8 cellular contexts compared by ENCODE assay signal in the genomic region with DNA sequence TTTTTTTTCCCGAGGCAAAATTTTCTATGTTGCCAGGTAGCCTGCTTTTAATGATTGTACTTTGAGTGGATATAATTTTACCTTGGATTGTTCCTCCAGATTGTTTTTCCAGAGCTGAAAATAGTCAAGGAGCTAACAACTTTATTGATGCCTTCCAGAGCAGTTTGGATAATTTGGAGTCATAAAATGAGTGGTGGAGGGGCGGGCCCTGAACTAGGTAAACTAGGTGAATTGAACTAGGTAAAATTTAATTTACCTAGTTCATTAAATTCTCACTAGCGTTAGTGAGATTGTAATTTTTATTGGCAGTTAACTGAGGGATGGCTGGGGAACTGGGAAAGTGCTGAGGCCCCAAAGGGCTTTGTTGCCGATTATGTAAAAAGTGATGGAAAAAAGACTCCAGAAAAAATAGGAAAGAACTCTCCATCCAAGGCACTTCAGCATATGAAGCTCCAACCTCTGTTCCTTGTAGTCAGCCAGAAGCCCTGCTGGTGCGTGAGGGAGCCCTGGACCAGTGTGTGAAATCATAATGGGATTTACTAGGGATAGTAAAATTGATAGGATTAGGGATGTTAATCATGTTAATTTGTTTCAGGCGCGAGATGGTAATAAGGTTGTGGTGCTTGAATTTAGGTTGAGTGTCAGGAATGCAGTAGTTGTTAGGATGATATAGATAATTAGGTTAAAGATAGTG. TPM values are rescaled to one million over a fixed set of nuclear protein-coding genes. Genes with fewer than 3 reads are reported as not detected.
DNase-seq lines count a peak whose midpoint lies in the region; ATAC-seq and TF ChIP-seq lines count a peak whose summit lies in the region.

No MANE protein-coding gene starts in this region.

- H3K27me3 ChIP-seq in SU-DHL-6 (ENCODE audit: low read length) = no peaks in the 10 kb centered on the region

- peak overlapping the region; percentile 71 for H3K4me2 ChIP-seq in SU-DHL-6 (ENCODE audit: low read depth, low read length, poor library complexity, severe bottlenecking)

- no peaks in the 10 kb centered on the region for H3K9me3 Mint-ChIP-seq in activated CD4-positive, alpha-beta T cell treated with anti-CD3 and anti-CD28 coated beads, Interleukin-2, amount 10 ng/mL, durations not matched to agents 24 days and 14 days
- no peaks in the 10 kb centered on the region for H3K9me3 Mint-ChIP-seq in stimulated activated effector memory CD8-positive, alpha-beta T cell treated with anti-CD3 and anti-CD28 coated beads, Interleukin-12 subunit alpha, Interleukin-12 subunit beta, amount 100 ng/mL, for 72 hours

- intact Hi-C loops in activated CD4-positive, alpha-beta T cell treated with anti-CD3 and anti-CD28 coated beads, Interleukin-2, amount 10 ng/mL, durations not matched to agents 24 days and 14 days (cut with micrococcal nuclease) = loop anchor here (10.0 kb wide), 1 partner anchor 262 kb away; a partner anchor contains a TSS

- TF ChIP-seq CTCF in SU-DHL-6 (IDR thresholded peaks at IDR 0.05; ENCODE audit: insufficient read depth, low read length, poor library complexity, severe bottlenecking) (no peak), fibroblast of the aortic adventitia (IDR thresholded peaks at IDR 0.05; ENCODE audit: insufficient read depth, low read length) (no peak)

- no peaks in the 10 kb centered on the region for H3K9me2 ChIP-seq in SU-DHL-6 (replicated peaks; ENCODE audit: insufficient read depth, low read length)

- H3K4me1 Mint-ChIP-seq in activated CD4-positive, alpha-beta T cell treated with anti-CD3 and anti-CD28 coated beads, Interleukin-2, amount 10 ng/mL, durations not matched to agents 24 days and 14 days = peaks cover 42% of the 10 kb centered on the region
- H3K4me1 Mint-ChIP-seq in stimulated activated effector memory CD8-positive, alpha-beta T cell treated with anti-CD3 and anti-CD28 coated beads, Interleukin-12 subunit alpha, Interleukin-12 subunit beta, amount 100 ng/mL, for 72 hours = peaks cover 42% of the 10 kb centered on the region

- H3K27me3 Mint-ChIP-seq in activated CD4-positive, alpha-beta T cell treated with anti-CD3 and anti-CD28 coated beads, Interleukin-2, amount 10 ng/mL, durations not matched to agents 24 days and 14 days = no peaks in the 10 kb centered on the region

- H3K27ac ChIP-seq in SU-DHL-6 (ENCODE audit: low read depth, low read length) = no peak overlapping the region

- no peaks in the 10 kb centered on the region for H3F3A ChIP-seq in SU-DHL-6 (ENCODE audit: insufficient read depth)

- H3K9me3 ChIP-seq in SU-DHL-6 (ENCODE audit: insufficient read depth, low read length) = no peaks in the 10 kb centered on the region

- peak overlapping the region; percentile 77 for H3K9ac ChIP-seq in SU-DHL-6 (ENCODE audit: low read length)

- H3K36me3 ChIP-seq in SU-DHL-6 (ENCODE audit: low read length) = no peaks in the 10 kb centered on the region

- DNase-seq in activated CD4-positive, alpha-beta T cell treated with anti-CD3 and anti-CD28 coated beads, Interleukin-2, amount 10 ng/mL, durations not matched to agents 24 days and 14 days = no peak
- DNase-seq in activated CD4-positive, alpha-beta T cell treated with anti-CD3 and anti-CD28 coated beads for 48 hours = no peak
- DNase-seq in fibroblast of the aortic adventitia (ENCODE audit: low read depth) (no peak), SK-N-DZ (ENCODE audit: low spot score) (no peak), Kasumi-1 (lab: John Stamatoyannopoulos, UW) (no peak), NCI-H146 (lab: John Stamatoyannopoulos, UW) (no peak)
- DNase-seq in stimulated activated effector memory CD8-positive, alpha-beta T cell treated with anti-CD3 and anti-CD28 coated beads, Interleukin-12 subunit alpha, Interleukin-12 subunit beta, amount 100 ng/mL, for 72 hours (ENCODE audit: low spot score in 2 of 2) = no peak

- H2AFZ ChIP-seq in SU-DHL-6 (ENCODE audit: low read depth, low read length, severe bottlenecking) = no peak overlapping the region

- H3K36me3 Mint-ChIP-seq in activated CD4-positive, alpha-beta T cell treated with anti-CD3 and anti-CD28 coated beads, Interleukin-2, amount 10 ng/mL, durations not matched to agents 24 days and 14 days (ENCODE audit: low read depth) = peaks cover 22% of the 10 kb centered on the region
- peaks cover 30% of the 10 kb centered on the region for H3K36me3 Mint-ChIP-seq in stimulated activated effector memory CD8-positive, alpha-beta T cell treated with anti-CD3 and anti-CD28 coated beads, Interleukin-12 subunit alpha, Interleukin-12 subunit beta, amount 100 ng/mL, for 72 hours

- ATAC-seq in stimulated activated effector memory CD8-positive, alpha-beta T cell treated with anti-CD3 and anti-CD28 coated beads, Interleukin-12 subunit alpha, Interleukin-12 subunit beta, amount 100 ng/mL, for 72 hours = no peak

- no peak overlapping the region for H3K27ac Mint-ChIP-seq in activated CD4-positive, alpha-beta T cell treated with anti-CD3 and anti-CD28 coated beads, Interleukin-2, amount 10 ng/mL, durations not matched to agents 24 days and 14 days
- peak overlapping the region; percentile 89 for H3K27ac Mint-ChIP-seq in stimulated activated effector memory CD8-positive, alpha-beta T cell treated with anti-CD3 and anti-CD28 coated beads, Interleukin-12 subunit alpha, Interleukin-12 subunit beta, amount 100 ng/mL, for 72 hours

- H3K4me3 ChIP-seq in SU-DHL-6 (ENCODE audit: insufficient read depth, low read length, poor library complexity, severe bottlenecking) (peak overlapping the region; percentile 74), fibroblast of the aortic adventitia (ENCODE audit: low read depth, low read length) (peak overlapping the region; percentile 86)

- peaks cover 49% of the 10 kb centered on the region for H3K79me2 ChIP-seq in SU-DHL-6 (ENCODE audit: insufficient read depth, low read length)

- H4K20me1 ChIP-seq in SU-DHL-6 (ENCODE audit: low read depth, low read length) = no peaks in the 10 kb centered on the region; the same call in 1 of the 2 replicates

- H3K4me3 Mint-ChIP-seq in activated CD4-positive, alpha-beta T cell treated with anti-CD3 and anti-CD28 coated beads, Interleukin-2, amount 10 ng/mL, durations not matched to agents 24 days and 14 days = peak overlapping the region; percentile 98
- H3K4me3 Mint-ChIP-seq in stimulated activated effector memory CD8-positive, alpha-beta T cell treated with anti-CD3 and anti-CD28 coated beads, Interleukin-12 subunit alpha, Interleukin-12 subunit beta, amount 100 ng/mL, for 72 hours = peak overlapping the region; percentile 94

RNA-seq across cellular contexts. Expression of a gene that starts 1.7 kb away (rescaled TPM):
- 7.1 and 7.5 TPM in 2 replicates for total RNA-seq in activated CD4-positive, alpha-beta T cell treated with anti-CD3 and anti-CD28 coated beads, Interleukin-2, amount 10 ng/mL, durations not matched to agents 24 days and 14 days
- total RNA-seq in fibroblast of the aortic adventitia (ENCODE audit: low replicate concordance) = 12.7 and 18.7 TPM in 2 replicates
- polyA plus RNA-seq in SK-N-DZ (2014; cell fraction: cytosol; rRNA removed) = 10.2 and 10.4 TPM in 2 replicates
- polyA plus RNA-seq in SK-N-DZ (2014; cell fraction: nucleus; rRNA removed) = 8.7 and 11.6 TPM in 2 replicates

RNA-seq across cellular contexts. Expression of a gene that starts 28.6 kb away (rescaled TPM):
- 30.9 and 31.7 TPM in 2 replicates for total RNA-seq in activated CD4-positive, alpha-beta T cell treated with anti-CD3 and anti-CD28 coated beads, Interleukin-2, amount 10 ng/mL, durations not matched to agents 24 days and 14 days
- 43.6 and 144 TPM in 2 replicates for total RNA-seq in fibroblast of the aortic adventitia (ENCODE audit: low replicate concordance)
- polyA plus RNA-seq in SK-N-DZ (2014; cell fraction: cytosol; rRNA removed) = 101 and 110 TPM in 2 replicates
- 56.8 and 81.3 TPM in 2 replicates for polyA plus RNA-seq in SK-N-DZ (2014; cell fraction: nucleus; rRNA removed)

RNA-seq across cellular contexts. Expression of a gene that starts 33.4 kb away (rescaled TPM):
- total RNA-seq in activated CD4-positive, alpha-beta T cell treated with anti-CD3 and anti-CD28 coated beads, Interleukin-2, amount 10 ng/mL, durations not matched to agents 24 days and 14 days = 1.7 and 2.0 TPM in 2 replicates
- total RNA-seq in fibroblast of the aortic adventitia (ENCODE audit: low replicate concordance) = 76.0 and 88.4 TPM in 2 replicates
- 27.1 and 31.5 TPM in 2 replicates for polyA plus RNA-seq in SK-N-DZ (2014; cell fraction: cytosol; rRNA removed)
- polyA plus RNA-seq in SK-N-DZ (2014; cell fraction: nucleus; rRNA removed) = 11.5 and 17.0 TPM in 2 replicates

Comparison
In these comparisons a context has a peak if more than half of its experiments do, and no peak if none do; other contexts are left out.
1. RNA of a gene that starts 33.4 kb away (total RNA-seq): 76.0 to 88.4 TPM in fibroblast of the aortic adventitia; 1.7 to 2.0 TPM in activated CD4-positive, alpha-beta T cell treated with anti-CD3 and anti-CD28 coated beads, Interleukin-2, amount 10 ng/mL, durations not matched to agents 24 days and 14 days; every median in the first group is over 10 times any median in the second.